ENCODE assay signal across 3 cellular contexts in the genomic region with DNA sequence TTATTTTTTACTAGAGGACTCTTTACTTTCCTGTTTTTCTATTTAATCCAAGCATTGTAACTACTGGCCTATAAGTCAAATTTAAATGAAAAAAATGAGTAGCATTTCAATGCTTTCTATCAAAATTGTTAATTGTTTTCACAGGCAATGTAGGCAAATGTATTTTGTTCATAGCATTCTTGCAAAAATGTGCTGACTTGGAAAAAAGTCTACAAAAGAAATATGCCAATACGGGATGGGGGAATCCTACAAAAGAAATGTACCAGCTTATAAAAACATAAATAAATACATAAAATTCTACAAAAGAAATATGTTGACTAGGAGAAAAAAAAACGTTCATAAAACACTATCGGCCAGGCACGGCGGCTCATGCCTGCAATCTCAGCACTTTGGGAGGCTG.
TF ChIP-seq lines count a peak whose summit lies in the region.

No MANE protein-coding gene starts in this region.

TF ChIP-seq in A549, 52 proteins besides CTCF, POLR2A, EP300 and RAD21:
- TF ChIP-seq CBX2 (IDR thresholded peaks at IDR 0.05; ENCODE audit: borderline replicate concordance, low read depth) (no peak), HDAC2 (IDR thresholded peaks at IDR 0.05) (no peak), MAFK (IDR thresholded peaks at IDR 0.05; ENCODE audit: partially characterized antibody) (peak; percentile 46), HOXB13 (CRISPR knock-in tag; IDR thresholded peaks at IDR 0.05; ENCODE audit: low read depth) (no peak)

TF ChIP-seq in IMR-90, 13 proteins besides CTCF, POLR2A, EP300 and RAD21:
- no peak for TF ChIP-seq RCOR1 (IDR thresholded peaks at IDR 0.05; ENCODE audit: insufficient replicate concordance, low read length)
- peak; percentile 67 for TF ChIP-seq MAFK (IDR thresholded peaks at IDR 0.05; ENCODE audit: low read depth, low read length)

TF ChIP-seq in K562, 482 proteins besides CTCF, POLR2A, EP300 and RAD21:
- peak; percentile 58; the same call in 1 of the 2 replicates for TF ChIP-seq MAFG (tag; conservative IDR thresholded peaks at IDR 0.05)
- peak; percentile 55 for TF ChIP-seq MAFF (IDR thresholded peaks at IDR 0.05; ENCODE audit: low read length)
- TF ChIP-seq ZNF316 (IDR thresholded peaks at IDR 0.05) = peak; percentile 89
- TF ChIP-seq NFRKB (IDR thresholded peaks at IDR 0.05; ENCODE audit: low read depth) = no peak
- peak; percentile 71 for TF ChIP-seq C11orf30 (IDR thresholded peaks at IDR 0.05; ENCODE audit: low read depth)
- TF ChIP-seq, protein P1, sequence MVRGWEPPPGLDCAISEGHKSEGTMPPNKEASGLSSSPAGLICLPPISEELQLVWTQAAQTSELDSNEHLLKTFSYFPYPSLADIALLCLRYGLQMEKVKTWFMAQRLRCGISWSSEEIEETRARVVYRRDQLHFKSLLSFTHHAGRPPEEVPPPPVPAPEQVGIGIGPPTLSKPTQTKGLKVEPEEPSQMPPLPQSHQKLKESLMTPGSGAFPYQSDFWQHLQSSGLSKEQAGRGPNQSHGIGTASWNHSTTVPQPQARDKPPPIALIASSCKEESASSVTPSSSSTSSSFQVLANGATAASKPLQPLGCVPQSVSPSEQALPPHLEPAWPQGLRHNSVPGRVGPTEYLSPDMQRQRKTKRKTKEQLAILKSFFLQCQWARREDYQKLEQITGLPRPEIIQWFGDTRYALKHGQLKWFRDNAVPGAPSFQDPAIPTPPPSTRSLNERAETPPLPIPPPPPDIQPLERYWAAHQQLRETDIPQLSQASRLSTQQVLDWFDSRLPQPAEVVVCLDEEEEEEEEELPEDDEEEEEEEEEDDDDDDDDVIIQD (CRISPR knock-in tag; IDR thresholded peaks at IDR 0.05) = no peak
